8 cellular contexts compared by ENCODE assay signal in the genomic region with DNA sequence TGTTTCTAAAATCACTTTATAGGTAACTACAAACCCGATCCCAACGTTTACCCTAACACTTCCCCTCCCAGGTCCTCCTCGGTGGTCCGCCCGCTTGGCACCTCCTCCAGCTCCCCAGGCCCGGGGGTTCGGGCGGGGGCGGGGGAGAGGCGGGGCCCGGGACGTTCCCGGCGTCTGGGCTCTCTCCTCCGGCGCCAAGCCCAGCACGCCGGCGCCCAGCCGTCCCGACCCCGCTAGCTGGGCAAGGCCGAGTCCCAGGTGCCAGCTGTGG. TPM values are rescaled to one million over a fixed set of nuclear protein-coding genes. Genes with fewer than 3 reads are reported as not detected.
DNase-seq lines count a peak whose midpoint lies in the region; ATAC-seq and TF ChIP-seq lines count a peak whose summit lies in the region.

No MANE protein-coding gene starts in this region.

- peaks cover 68% of the 10 kb centered on the region for H3K79me2 ChIP-seq in fibroblast of lung (ENCODE audit: control insufficient read depth, insufficient read depth, low read length)

- H3K27ac ChIP-seq in RWPE1 (peak overlapping the region; percentile 96), fibroblast of lung (ENCODE audit: insufficient read depth, low read length) (peak overlapping the region; percentile 86), gastrocnemius medialis (peak overlapping the region; percentile 94 to 99 (median 98))

- H3K9ac ChIP-seq in fibroblast of lung (ENCODE audit: insufficient read depth, low read length), result peak overlapping the region; percentile 88

- H3K4me1 Mint-ChIP-seq in activated naive CD4-positive, alpha-beta T cell treated with anti-CD3 and anti-CD28 coated beads, Interleukin-2, amount 10 ng/mL, durations not matched to agents 7 days and 5 days, result peaks cover 47% of the 10 kb centered on the region

- peaks cover 47% of the 10 kb centered on the region for H3K36me3 Mint-ChIP-seq in activated naive CD4-positive, alpha-beta T cell treated with anti-CD3 and anti-CD28 coated beads, Interleukin-2, amount 10 ng/mL, durations not matched to agents 7 days and 5 days

- in situ Hi-C loops in gastrocnemius medialis (cut with MboI; ENCODE audit: low sequenced_read_pairs in 4 of 4), result loop anchor here in 2 of 4 donors (10.0 to 25.0 kb wide), 2 partner anchors 87 to 1071 kb away; partner anchors contain the start of genes C3orf38 (in 1 of the 2) and VGLL3 (in 1 of the 2)

- H3K4me3 Mint-ChIP-seq in activated naive CD4-positive, alpha-beta T cell treated with anti-CD3 and anti-CD28 coated beads, Interleukin-2, amount 10 ng/mL, durations not matched to agents 7 days and 5 days, result peak overlapping the region; percentile 90

- peak overlapping the region; percentile 86 for H3K4me2 ChIP-seq in fibroblast of lung (ENCODE audit: extremely low read depth, insufficient read depth, low read length)

- H3K9me3 Mint-ChIP-seq in activated naive CD4-positive, alpha-beta T cell treated with anti-CD3 and anti-CD28 coated beads, Interleukin-2, amount 10 ng/mL, durations not matched to agents 7 days and 5 days, result no peaks in the 10 kb centered on the region

- no peaks in the 10 kb centered on the region for H3K9me3 ChIP-seq in fibroblast of lung (ENCODE audit: control insufficient read depth, insufficient read depth, low read depth, low read length)
- H3K9me3 ChIP-seq in gastrocnemius medialis, result no peaks in the 10 kb centered on the region

- DNase-seq in activated naive CD4-positive, alpha-beta T cell treated with anti-CD3 and anti-CD28 coated beads, Interleukin-2, amount 10 ng/mL, durations not matched to agents 7 days and 5 days, result no peak
- no peak for DNase-seq in activated naive CD4-positive, alpha-beta T cell treated with anti-CD3 and anti-CD28 coated beads, Interleukin-2, amount 50 U/mL, for 16 hours
- DNase-seq in RWPE1 (ENCODE audit: low spot score) (no peak), fibroblast of lung (ENCODE audit: low read depth in 2 of 2) (no peak), gastrocnemius medialis (no peak), NOMO-1 treated with dmso at 0.1 percent for 144 hours (lab: John Stamatoyannopoulos, UW; ENCODE audit: unreplicated experiment) (no peak), H4 (ENCODE audit: low spot score) (no peak)

- peak in 1 of 2 donors; percentile 22 for ATAC-seq in gastrocnemius medialis
- ATAC-seq in HG03175 (IDR thresholded peaks at IDR 0.05; ENCODE audit: unreplicated experiment), result no peak

- intact Hi-C loops in gastrocnemius medialis (cut with DNase I; ENCODE audit: low total_unique reads), result loop anchor here (2.0 to 5.0 kb wide), 2 partner anchors 55 to 831 kb away; partner anchors contain the start of gene CHMP2B

- H3K27me3 Mint-ChIP-seq in activated naive CD4-positive, alpha-beta T cell treated with anti-CD3 and anti-CD28 coated beads, Interleukin-2, amount 10 ng/mL, durations not matched to agents 7 days and 5 days, result no peaks in the 10 kb centered on the region

- H2AFZ ChIP-seq in fibroblast of lung (ENCODE audit: low read length), result peak overlapping the region; percentile 67

- CTCF ChIA-PET in activated naive CD4-positive, alpha-beta T cell treated with anti-CD3 and anti-CD28 coated beads, Interleukin-2, amount 10 ng/mL, durations not matched to agents 7 days and 5 days (lab: Charles Lee), result interaction anchor here (0.7 to 1.4 kb wide), 3 partner anchors 27 to 90 kb away, joined by 3 read pairs; no protein-coding TSS in a partner anchor
- CTCF ChIA-PET in RWPE1 (lab: Yijun Ruan, JAX), result interaction anchor here (0.7 kb wide), 1 partner anchor 165 kb away, joined by 3 read pairs; no protein-coding TSS in a partner anchor

- H3K4me3 ChIP-seq in fibroblast of lung (replicated peaks in 1 of 4; ENCODE audit: control extremely low read depth in 1 of 4, insufficient read depth in 1 of 4, low read depth in 3 of 4, low read length in 4 of 4) (peak overlapping the region; percentile 86 to 95 (median 90)), gastrocnemius medialis (peak overlapping the region; percentile 81 to 98 (median 94))

- POLR2A ChIA-PET in RWPE1 (lab: Yijun Ruan, JAX; ENCODE audit: low non-redundant PET), result no interaction called here

- H3K36me3 ChIP-seq in fibroblast of lung (ENCODE audit: control insufficient read depth, insufficient read depth, low read length), result peaks cover 7% of the 10 kb centered on the region
- H3K36me3 ChIP-seq in gastrocnemius medialis, result peaks cover 0 to 22% of the 10 kb centered on the region in 2 donors

- H3K27me3 ChIP-seq in fibroblast of lung (ENCODE audit: control insufficient read depth, insufficient read depth, low read length) (no peaks in the 10 kb centered on the region), gastrocnemius medialis (no peaks in the 10 kb centered on the region)

- peak overlapping the region; percentile 97 for H3K27ac Mint-ChIP-seq in activated naive CD4-positive, alpha-beta T cell treated with anti-CD3 and anti-CD28 coated beads, Interleukin-2, amount 10 ng/mL, durations not matched to agents 7 days and 5 days

- TF ChIP-seq POLR2A in gastrocnemius medialis (IDR thresholded peaks at IDR 0.05), result no peak

- TF ChIP-seq CTCF in RWPE1 (conservative IDR thresholded peaks at IDR 0.05; ENCODE audit: low read depth), result no peak
- no peak for TF ChIP-seq CTCF in fibroblast of lung (conservative IDR thresholded peaks at IDR 0.05 in 1 of 2, IDR thresholded peaks at IDR 0.05 in 1 of 2; ENCODE audit: low read depth in 1 of 2, low read length in 2 of 2)
- no peak for TF ChIP-seq CTCF in gastrocnemius medialis (IDR thresholded peaks at IDR 0.05 in 4 of 5, conservative IDR thresholded peaks at IDR 0.05 in 1 of 5)

- H3K4me1 ChIP-seq in fibroblast of lung (ENCODE audit: control insufficient read depth, extremely low read depth, insufficient read depth, low read length) (peaks cover 2% of the 10 kb centered on the region), gastrocnemius medialis (peaks cover 43 to 47% of the 10 kb centered on the region in 2 donors)

- H4K20me1 ChIP-seq in fibroblast of lung (ENCODE audit: control insufficient read depth, extremely low read depth, insufficient read depth, low read length), result no peaks in the 10 kb centered on the region

RNA-seq across cellular contexts. Expression of gene CGGBP1, which starts 0.5 kb away (rescaled TPM):
- 56.5 and 71.0 TPM in 2 replicates for total RNA-seq in fibroblast of lung
- polyA plus RNA-seq in fibroblast of lung, result 61.1 and 70.8 TPM in 2 replicates
- 38.4 and 43.3 TPM in 2 replicates for polyA plus RNA-seq in fibroblast of lung (2012)
- polyA minus RNA-seq in fibroblast of lung (ENCODE audit: low replicate concordance), result 22.7 and 32.5 TPM in 2 replicates
- 10 to 100 TPM; 25.9 to 47.3 (median 41.7) TPM for total RNA-seq in gastrocnemius medialis
- 29.3 and 37.3 TPM in 2 replicates for total RNA-seq in H4 (2014; rRNA removed; shearing (Covaris generic))

RNA-seq across cellular contexts. Expression of gene ZNF654, which starts 0.8 kb away (rescaled TPM):
- total RNA-seq in fibroblast of lung, result 14.4 and 16.3 TPM in 2 replicates
- 4.3 and 6.5 TPM in 2 replicates for polyA plus RNA-seq in fibroblast of lung
- polyA plus RNA-seq in fibroblast of lung (2012), result 3.4 and 6.2 TPM in 2 replicates
- polyA minus RNA-seq in fibroblast of lung (ENCODE audit: low replicate concordance), result 1.4 and 3.2 TPM in 2 replicates
- total RNA-seq in gastrocnemius medialis, result 10 to 100 TPM in 2 of 4 donors, 1 to 10 TPM in 2; 7.8 to 12.5 (median 9.8) TPM
- total RNA-seq in H4 (2014; rRNA removed; shearing (Covaris generic)), result 4.0 and 7.2 TPM in 2 replicates
